Comparison of ENCODE assay signal across 12 cellular contexts in the genomic region with DNA sequence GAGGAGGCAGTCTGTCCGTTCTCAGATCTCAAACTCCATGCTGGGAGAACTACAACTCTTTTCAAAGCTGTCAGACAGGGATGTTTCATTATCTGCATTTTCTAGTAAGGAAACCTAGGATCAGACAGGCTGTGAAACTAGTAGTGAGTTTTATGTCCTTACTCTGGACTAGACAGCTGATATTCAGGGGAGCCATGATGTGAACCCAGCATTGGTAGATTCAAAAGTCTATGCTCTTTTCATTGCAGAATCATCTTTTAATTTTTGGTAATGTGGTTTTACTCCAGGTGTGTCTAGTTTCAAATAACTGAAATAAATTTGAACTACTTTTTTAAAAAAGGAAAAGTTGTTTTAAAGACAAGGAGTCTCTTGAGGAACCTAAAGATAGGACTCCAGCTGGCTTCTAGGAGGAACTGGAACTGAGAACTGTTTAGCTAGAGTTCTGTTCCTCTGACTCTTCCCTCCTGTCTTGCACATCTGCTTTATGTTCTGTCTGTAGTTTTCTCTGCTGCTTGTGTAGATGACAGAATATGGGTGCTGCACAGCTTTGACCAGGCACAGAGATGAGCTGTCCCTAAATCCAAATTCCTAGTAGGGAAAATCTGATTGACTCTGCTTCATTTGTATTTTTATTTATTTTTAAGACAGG. TPM values are rescaled to one million over a fixed set of nuclear protein-coding genes. Genes with fewer than 3 reads are reported as not detected.
DNase-seq lines count a peak whose midpoint lies in the region; ATAC-seq and TF ChIP-seq lines count a peak whose summit lies in the region.
"Had no signal": no experiment of that assay in that cellular context is flagged by ENCODE, and none has a peak within 500 bp of the region (broad histone marks: within the 10 kb centered on the region; RNA-seq: fewer than 3 reads in every experiment).

No MANE protein-coding gene starts in this region.

- H3K4me3 ChIP-seq in GM06990 (replicated peaks; ENCODE audit: low read depth, low read length) (no peak overlapping the region), testis (no peak overlapping the region), WERI-Rb-1 (ENCODE audit: low read depth, low read length) (no peak overlapping the region)

- H3K9me3 ChIP-seq in testis: no peaks in the 10 kb centered on the region
- no peaks in the 10 kb centered on the region for H3K9me3 ChIP-seq in WERI-Rb-1 (ENCODE audit: severe bottlenecking)

- peaks cover 0 to 29% (median 16%) of the 10 kb centered on the region in 9 donors for H3K9me3 Mint-ChIP-seq in naive thymus-derived CD8-positive, alpha-beta T cell

- ATAC-seq in GM19452 (IDR thresholded peaks at IDR 0.05; ENCODE audit: unreplicated experiment) (peak; percentile 67), HG03039 (IDR thresholded peaks at IDR 0.05; ENCODE audit: unreplicated experiment) (peak; percentile 92)
- no peak for ATAC-seq in naive thymus-derived CD8-positive, alpha-beta T cell

- H3K36me3 ChIP-seq in GM06990 (ENCODE audit: control insufficient read depth, insufficient read depth, low read length) (no peaks in the 10 kb centered on the region), testis (ENCODE audit: low read depth, missing control alignments) (no peaks in the 10 kb centered on the region), WERI-Rb-1 (no peaks in the 10 kb centered on the region)

- intact Hi-C loops in testis (cut with DNase I; ENCODE audit: low total_unique reads): no loop called here

- no peak overlapping the region for H3K4me3 Mint-ChIP-seq in naive thymus-derived CD8-positive, alpha-beta T cell
- H3K4me3 Mint-ChIP-seq: central memory CD8-positive, alpha-beta T cell; neural crest cell had no signal

- H3K27ac ChIP-seq in angular gyrus (ENCODE audit: low read depth, low read length) (peak overlapping the region; percentile 40), testis (no peak overlapping the region), WERI-Rb-1 (no peak overlapping the region)
- H3K27ac ChIP-seq: C4-2B had no signal

- 71 to 82% methylated on average over 1 of the region's 1 CpG for whole genome bisulfite sequencing in testis, 2 donors

- H3K36me3 Mint-ChIP-seq in naive thymus-derived CD8-positive, alpha-beta T cell: peaks cover 3 to 8% (median 5%) of the 10 kb centered on the region in 3 donors

- TF ChIP-seq POLR2A in testis (IDR thresholded peaks at IDR 0.05): no peak

- peaks cover 0 to 11% (median 0%) of the 10 kb centered on the region in 4 donors for H3K4me1 Mint-ChIP-seq in naive thymus-derived CD8-positive, alpha-beta T cell
- H3K4me1 Mint-ChIP-seq: central memory CD8-positive, alpha-beta T cell had no signal

- peaks cover 4% of the 10 kb centered on the region for H3K4me1 ChIP-seq in testis

- no peak overlapping the region for H3K27ac Mint-ChIP-seq in naive thymus-derived CD8-positive, alpha-beta T cell

- TF ChIP-seq CTCF in GM06990 (IDR thresholded peaks at IDR 0.05; ENCODE audit: insufficient read depth, low read length, poor library complexity, severe bottlenecking) (no peak), testis (IDR thresholded peaks at IDR 0.05) (no peak), WERI-Rb-1 (IDR thresholded peaks at IDR 0.05; ENCODE audit: low read depth, low read length) (no peak)

- peaks cover 2 to 22% (median 7%) of the 10 kb centered on the region in 5 donors for H3K27me3 Mint-ChIP-seq in naive thymus-derived CD8-positive, alpha-beta T cell

- DNase-seq in GM06990 (ENCODE audit: extremely low read depth, insufficient read length) (peak; percentile 31), NCI-H2081 (lab: John Stamatoyannopoulos, UW) (no peak), testis (no peak), WERI-Rb-1 (no peak)
- DNase-seq in naive thymus-derived CD8-positive, alpha-beta T cell: no peak
- DNase-seq: SHP77 treated with DMSO at 0.1 percent for 48 hours had no signal

- POLR2A ChIA-PET in naive thymus-derived CD8-positive, alpha-beta T cell (lab: Charles Lee): interaction anchor here (0.6 kb wide), 1 partner anchor 41 kb away, joined by 4 read pairs; no protein-coding TSS in a partner anchor

- H3K27me3 ChIP-seq in GM06990 (replicated peaks; ENCODE audit: control insufficient read depth, insufficient read depth, low read length): no peaks in the 10 kb centered on the region
- H3K27me3 ChIP-seq in testis: no peaks in the 10 kb centered on the region
- H3K27me3 ChIP-seq in WERI-Rb-1 (ENCODE audit: insufficient read depth, low read depth, severe bottlenecking): no peaks in the 10 kb centered on the region

RNA-seq across cellular contexts. Expression of gene RNF144B, which starts 27.8 kb away (rescaled TPM):
- 1 to 10 TPM; 4.6 to 6.4 TPM for total RNA-seq in naive thymus-derived CD8-positive, alpha-beta T cell
- 1 to 10 TPM; 2.1 to 3.6 (median 3.0) TPM for polyA plus RNA-seq in naive thymus-derived CD8-positive, alpha-beta T cell
- total RNA-seq in testis: 1 to 10 TPM; 6.1 TPM
- polyA plus RNA-seq in testis (ENCODE audit: insufficient read depth, low read depth, low replicate concordance): 6.3 TPM

Comparison
In these comparisons a context has a peak if more than half of its experiments do, and no peak if none do; other contexts are left out.
1. ATAC-seq: peak in GM19452 (single experiment) and HG03039 (single experiment); none in naive thymus-derived CD8-positive, alpha-beta T cell (0 of 2).